In genomic region chr7:151152935-151153513, GRCh38 we compare ENCODE assay signal across 1 cellular context.
TF ChIP-seq lines count a peak whose summit lies in the region.

No MANE protein-coding gene starts in this region.

TF ChIP-seq in K562, 482 proteins besides CTCF, POLR2A, EP300 and RAD21:
- TF ChIP-seq ZNF655 (CRISPR knock-in tag; IDR thresholded peaks at IDR 0.05) (no peak), ZNF316 (IDR thresholded peaks at IDR 0.05) (peak; percentile 96), MAFF (IDR thresholded peaks at IDR 0.05; ENCODE audit: low read length) (peak; percentile 54; the same call in 1 of the 2 replicates), MAFG (tag; conservative IDR thresholded peaks at IDR 0.05) (peak; percentile 83), SP1 (CRISPR knock-in tag; IDR thresholded peaks at IDR 0.05) (no peak), CHD7 (IDR thresholded peaks at IDR 0.05; ENCODE audit: low read depth, low read length) (no peak), ZNF778 (CRISPR knock-in tag; IDR thresholded peaks at IDR 0.05) (no peak), MBD1 (CRISPR knock-in tag; IDR thresholded peaks at IDR 0.05) (no peak), NFRKB (IDR thresholded peaks at IDR 0.05; ENCODE audit: low read depth) (no peak), MAFK (IDR thresholded peaks at IDR 0.05; ENCODE audit: low read length) (0 out of 2 replicates have a peak, but pooled peaks have one; percentile 19), MCM5 (IDR thresholded peaks at IDR 0.05; ENCODE audit: low read depth) (no peak), C11orf30 (IDR thresholded peaks at IDR 0.05; ENCODE audit: low read depth) (peak; percentile 88)
